In the genomic region with DNA sequence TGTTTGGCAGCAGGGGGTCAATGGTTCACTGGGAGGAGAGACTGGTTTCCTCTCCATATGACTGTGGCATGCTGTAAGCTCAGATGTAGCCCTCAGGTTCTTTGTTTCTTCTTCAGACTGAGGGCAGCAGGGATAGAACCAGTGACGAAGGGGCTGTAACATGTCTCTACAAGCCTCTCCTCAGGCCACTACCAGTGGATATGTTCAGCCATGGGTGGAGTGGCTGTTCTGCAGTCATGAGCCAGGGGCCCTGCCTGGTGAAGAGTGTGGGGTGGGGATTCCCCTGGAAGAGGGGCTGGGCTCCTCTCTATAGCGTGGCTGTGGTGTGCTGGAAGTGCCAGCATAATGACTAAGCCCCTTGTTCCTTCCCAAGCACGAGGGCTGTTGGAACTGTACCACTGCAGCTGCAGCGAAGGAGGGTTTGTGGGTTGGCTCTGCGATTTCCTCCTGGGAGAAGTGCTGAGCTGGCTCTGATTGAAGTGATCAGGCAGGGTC, we compare ENCODE assay signal across 7 cellular contexts. TPM values are rescaled to one million over a fixed set of nuclear protein-coding genes. Genes with fewer than 3 reads are reported as not detected.
DNase-seq lines count a peak whose midpoint lies in the region; ATAC-seq and TF ChIP-seq lines count a peak whose summit lies in the region.

No MANE protein-coding gene starts in this region.

- TF ChIP-seq POLR2A in stomach (IDR thresholded peaks at IDR 0.05) (no peak), prostate gland (IDR thresholded peaks at IDR 0.05) (no peak)

- no peak for TF ChIP-seq CTCF in astrocyte of the spinal cord (IDR thresholded peaks at IDR 0.05; ENCODE audit: low read depth, low read length)
- no peak for TF ChIP-seq CTCF in stomach (IDR thresholded peaks at IDR 0.05)
- no peak for TF ChIP-seq CTCF in prostate gland (IDR thresholded peaks at IDR 0.05)

- H3K27ac ChIP-seq in stomach, result no peak overlapping the region
- H3K27ac ChIP-seq in prostate gland, result no peak overlapping the region

- DNase-seq in astrocyte of the spinal cord (ENCODE audit: low read depth, low spot score) (peak; percentile 93), midbrain (lab: John Stamatoyannopoulos, UW) (peak; percentile 37), stomach (no peak), prostate gland (ENCODE audit: low spot score) (no peak), NCI-H1105 treated with DMSO at 0.1 percent for 48 hours (lab: John Stamatoyannopoulos, UW) (no peak)

- WGBS in stomach, 5 donors, result 35 to 71% (median 49%) methylated on average over 5 of the region's 5 CpGs
- 47% methylated on average over 5 of the region's 5 CpGs for WGBS in prostate gland

- ATAC-seq in GM18870 (IDR thresholded peaks at IDR 0.05; ENCODE audit: unreplicated experiment), result peak; percentile 48
- peak; percentile 38 for ATAC-seq in HG02981 (IDR thresholded peaks at IDR 0.05; ENCODE audit: unreplicated experiment)

- no peak for TF ChIP-seq EP300 in stomach (IDR thresholded peaks at IDR 0.05)

- H3K27me3 ChIP-seq in stomach, result no peaks in the 10 kb centered on the region
- no peaks in the 10 kb centered on the region for H3K27me3 ChIP-seq in prostate gland (replicated peaks; ENCODE audit: insufficient read depth)

- H3K4me3 ChIP-seq in astrocyte of the spinal cord (ENCODE audit: low read depth, low read length) (no peak overlapping the region), stomach (no peak overlapping the region), prostate gland (no peak overlapping the region)

- in situ Hi-C loops in astrocyte of the spinal cord (cut with HindIII; ENCODE audit: low sequenced_read_pairs), result no loop called here

- no peaks in the 10 kb centered on the region for H3K36me3 ChIP-seq in stomach
- no peaks in the 10 kb centered on the region for H3K36me3 ChIP-seq in prostate gland

- H3K4me1 ChIP-seq in stomach, result peaks cover 0 to 10% (median 0%) of the 10 kb centered on the region in 4 donors
- H3K4me1 ChIP-seq in prostate gland (replicated peaks), result no peaks in the 10 kb centered on the region

- intact Hi-C loops in stomach (cut with DNase I; ENCODE audit: low total_unique reads) (loop anchor here (10.0 kb wide), 1 partner anchor 233 kb away; the partner anchor contains the start of gene ST8SIA1), prostate gland (cut with DNase I) (loop anchor here (5.0 kb wide), 1 partner anchor 236 kb away; no protein-coding TSS in a partner anchor)

- no peaks in the 10 kb centered on the region for H3K9me3 ChIP-seq in stomach
- H3K9me3 ChIP-seq in prostate gland, result no peaks in the 10 kb centered on the region

RNA-seq across cellular contexts. Expression of gene CMAS, which starts 55.8 kb away (rescaled TPM):
- total RNA-seq in stomach, result 100 to 1,000 TPM in 1 of 5 donors, 10 to 100 TPM in 3, 1 to 10 TPM in 1; 4.7 to 283 (median 37.8) TPM
- polyA plus RNA-seq in stomach, result 10 to 100 TPM; 34.7 to 58.7 (median 38.8) TPM
- 10 to 100 TPM; 45.4 to 87.0 TPM for total RNA-seq in prostate gland

Comparison
In these comparisons a context has a peak if more than half of its experiments do, and no peak if none do; other contexts are left out.
1. DNase-seq: peak in astrocyte of the spinal cord (single experiment) and midbrain (single experiment); none in stomach (single experiment), prostate gland (single experiment) and NCI-H1105 treated with DMSO at 0.1 percent for 48 hours (single experiment).